ENCODE assay signal across 22 cellular contexts in the genomic region with DNA sequence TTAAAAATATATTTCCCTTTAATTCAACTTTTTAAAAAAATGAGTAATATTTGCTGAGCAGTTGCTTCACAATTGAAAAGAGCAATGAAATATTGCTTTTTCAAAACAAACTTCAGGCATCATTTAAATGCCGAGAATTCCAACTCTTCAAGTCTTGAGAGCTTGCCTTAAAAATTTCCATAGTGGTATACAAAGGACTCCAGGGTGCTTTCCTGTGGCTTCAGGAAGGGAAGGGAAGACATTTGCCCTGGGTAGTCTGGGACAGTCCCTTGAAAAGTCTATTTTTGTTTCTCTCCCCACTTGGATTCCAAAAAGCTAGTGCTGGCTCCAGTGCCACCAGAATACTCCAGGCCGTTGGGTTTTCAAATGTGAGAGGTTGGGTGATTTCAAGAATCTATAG.
DNase-seq lines count a peak whose midpoint lies in the region; ATAC-seq and TF ChIP-seq lines count a peak whose summit lies in the region.
"Had no signal": no experiment of that assay in that cellular context is flagged by ENCODE, and none has a peak within 500 bp of the region (broad histone marks: within the 10 kb centered on the region; RNA-seq: fewer than 3 reads in every experiment).

No MANE protein-coding gene starts in this region.

- no peak overlapping the region for H3K4me3 ChIP-seq in GM23338
- H3K4me3 ChIP-seq in SK-N-MC, result peak overlapping the region; percentile 45
- no peak overlapping the region for H3K4me3 ChIP-seq in neuronal stem cell (ENCODE audit: low read length in 2 of 2)
- no peak overlapping the region for H3K4me3 ChIP-seq in uterus

- H3K27ac ChIP-seq in GM23338 (ENCODE audit: low read depth) (peak overlapping the region; percentile 83), SK-N-MC (peak overlapping the region; percentile 55), neuronal stem cell (replicated peaks; ENCODE audit: low read length) (no peak overlapping the region), uterus (no peak overlapping the region)
- H3K27ac ChIP-seq: RWPE1 had no signal

- TF ChIP-seq POLR2A in uterus (IDR thresholded peaks at IDR 0.05), result no peak

- DNase-seq in GM23338 (ENCODE audit: low spot score), result peak; percentile 82
- peak; percentile 18 for DNase-seq in SK-N-MC (ENCODE audit: low read depth, low spot score)
- DNase-seq in iPS DF 19.7 (ENCODE audit: low read depth, low spot score), result peak; percentile 65
- DNase-seq in neuronal stem cell (ENCODE audit: low spot score), result no peak
- DNase-seq in uterus, result no peak
- DNase-seq: 8988T; Caco-2; CD4-positive, alpha-beta T cell; DMS153; GDM1; GOT3; KG1; MV-4-11; NCI-H1694 treated with DMSO at 0.1 percent for 48 hours; NCI-H510A treated with DMSO at 0.1 percent for 48 hours; NCI-H82; PC-3; SIG-M5 had no signal

- no peak overlapping the region for H2BK120ac ChIP-seq in neuronal stem cell (ENCODE audit: low read depth, low read length)

- no peak overlapping the region for H3K4ac ChIP-seq in neuronal stem cell (ENCODE audit: low read length)

- no peak overlapping the region for H3K23ac ChIP-seq in neuronal stem cell (ENCODE audit: low read depth, low read length, poor library complexity)

- TF ChIP-seq CTCF in GM23338 (conservative IDR thresholded peaks at IDR 0.05; ENCODE audit: low read depth in 2 of 2) (no peak), uterus (IDR thresholded peaks at IDR 0.05) (no peak)

- peak overlapping the region; percentile 54 for H3K4me2 ChIP-seq in GM23338
- H3K4me2 ChIP-seq in neuronal stem cell (ENCODE audit: insufficient read depth, low read length, poor library complexity, severe bottlenecking), result no peak overlapping the region

- H3K4me3 Mint-ChIP-seq in GM23338, result peak overlapping the region; percentile 29; the same call in 2 of the 3 replicates
- H3K4me3 Mint-ChIP-seq: CD4-positive, alpha-beta T cell had no signal

- no peak overlapping the region for H2BK15ac ChIP-seq in neuronal stem cell (ENCODE audit: low read length)

- no peak overlapping the region for H3K18ac ChIP-seq in neuronal stem cell (ENCODE audit: low read length)

- no peaks in the 10 kb centered on the region for H3K36me3 ChIP-seq in GM23338 (ENCODE audit: insufficient read depth)
- no peaks in the 10 kb centered on the region for H3K36me3 ChIP-seq in SK-N-MC (ENCODE audit: insufficient read depth, low read length)
- peaks cover 0 to 25% of the 10 kb centered on the region in 2 donors for H3K36me3 ChIP-seq in neuronal stem cell (replicated peaks in 1 of 2; ENCODE audit: control insufficient read depth in 2 of 2, insufficient read depth in 2 of 2, low read length in 2 of 2)
- no peaks in the 10 kb centered on the region for H3K36me3 ChIP-seq in uterus

- H3K9ac ChIP-seq in SK-N-MC (ENCODE audit: insufficient read length), result peak overlapping the region; percentile 3
- no peak overlapping the region for H3K9ac ChIP-seq in neuronal stem cell (ENCODE audit: low read depth, low read length, poor library complexity)

- peaks cover 39% of the 10 kb centered on the region for H3K4me1 ChIP-seq in GM23338 (ENCODE audit: insufficient read depth)
- H3K4me1 ChIP-seq in neuronal stem cell (ENCODE audit: control insufficient read depth in 2 of 2, insufficient read depth in 1 of 2, low read depth in 1 of 2, low read length in 2 of 2), result peaks cover 0 to 7% of the 10 kb centered on the region in 2 donors
- no peaks in the 10 kb centered on the region for H3K4me1 ChIP-seq in uterus
- H3K4me1 ChIP-seq: Caco-2 had no signal

- H3K9me2 ChIP-seq in GM23338 (ENCODE audit: insufficient read depth), result no peaks in the 10 kb centered on the region

- no peaks in the 10 kb centered on the region for H3K27me3 ChIP-seq in GM23338 (ENCODE audit: insufficient read depth)
- no peaks in the 10 kb centered on the region for H3K27me3 ChIP-seq in neuronal stem cell (ENCODE audit: control insufficient read depth in 3 of 3, insufficient read depth in 3 of 3, low read depth in 1 of 3, low read length in 3 of 3)
- H3K27me3 ChIP-seq in uterus, result no peaks in the 10 kb centered on the region

- no peaks in the 10 kb centered on the region for H3K9me3 Mint-ChIP-seq in GM23338
- H3K9me3 Mint-ChIP-seq: CD4-positive, alpha-beta T cell had no signal

- no peak overlapping the region for H3K14ac ChIP-seq in neuronal stem cell (ENCODE audit: low read length)

- no peaks in the 10 kb centered on the region for H3K79me2 ChIP-seq in GM23338 (replicated peaks; ENCODE audit: insufficient read depth)

- peaks cover 23% of the 10 kb centered on the region; the same call in 2 of the 3 replicates for H3K36me3 Mint-ChIP-seq in GM23338 (ENCODE audit: low read depth)

- H4K91ac ChIP-seq in neuronal stem cell (ENCODE audit: low read depth, low read length, poor library complexity), result no peak overlapping the region

- no peak overlapping the region for H2AK5ac ChIP-seq in neuronal stem cell (ENCODE audit: low read depth, low read length)

- peak; percentile 91 for ATAC-seq in GM23338
- no peak for ATAC-seq in HG03521 (IDR thresholded peaks at IDR 0.05; ENCODE audit: unreplicated experiment)
- ATAC-seq in GM18907 (IDR thresholded peaks at IDR 0.05; ENCODE audit: unreplicated experiment), result no peak
- no peak for ATAC-seq in HG03469 (IDR thresholded peaks at IDR 0.05; ENCODE audit: unreplicated experiment)
- ATAC-seq: PC-3 had no signal

- H2AFZ ChIP-seq in GM23338 (no peak overlapping the region), neuronal stem cell (ENCODE audit: low read length) (peak overlapping the region; percentile 5)

- no peaks in the 10 kb centered on the region for H3K79me1 ChIP-seq in neuronal stem cell (ENCODE audit: low read depth, low read length)

- intact Hi-C loops in uterus (cut with DNase I; ENCODE audit: low total_unique reads), result no loop called here

- H2BK12ac ChIP-seq in neuronal stem cell (ENCODE audit: low read length), result no peak overlapping the region

- no peaks in the 10 kb centered on the region for H4K20me1 ChIP-seq in GM23338 (replicated peaks; ENCODE audit: insufficient read depth)

- no peak overlapping the region for H2BK5ac ChIP-seq in neuronal stem cell (ENCODE audit: low read length)

- H3F3A ChIP-seq in GM23338 (replicated peaks; ENCODE audit: low read depth), result no peaks in the 10 kb centered on the region

- no peaks in the 10 kb centered on the region for H3K27me3 Mint-ChIP-seq in GM23338 (ENCODE audit: insufficient read depth, low read depth, poor library complexity)
- H3K27me3 Mint-ChIP-seq: CD4-positive, alpha-beta T cell had no signal

- H3K4me1 Mint-ChIP-seq in GM23338, result peaks cover 52% of the 10 kb centered on the region

- H4K8ac ChIP-seq in neuronal stem cell (ENCODE audit: low read depth, low read length), result no peak overlapping the region

- no peaks in the 10 kb centered on the region for H3K9me3 ChIP-seq in SK-N-MC (ENCODE audit: low read depth, low read length)
- H3K9me3 ChIP-seq in neuronal stem cell (replicated peaks in 1 of 2; ENCODE audit: control insufficient read depth in 2 of 2, insufficient read depth in 1 of 2, low read depth in 1 of 2, low read length in 2 of 2), result no peaks in the 10 kb centered on the region
- no peaks in the 10 kb centered on the region for H3K9me3 ChIP-seq in uterus
- H3K9me3 ChIP-seq: Caco-2 had no signal

- no CpG with 5 or more reads among the region's 2 CpGs for WGBS in neuronal stem cell (ENCODE audit: extremely low coverage in 2 of 2, insufficient read length in 2 of 2, insufficient replicate concordance in 1 of 2), 2 donors

- H3K27ac Mint-ChIP-seq in GM23338, result peak overlapping the region; percentile 97
- H3K27ac Mint-ChIP-seq: CD4-positive, alpha-beta T cell had no signal

TF ChIP-seq in GM23338, 12 proteins besides CTCF, POLR2A, EP300 and RAD21 (continues in another document):
- no peak for TF ChIP-seq CREB1 (CRISPR knock-in tag; IDR thresholded peaks at IDR 0.05; ENCODE audit: low read depth)
- no peak for TF ChIP-seq NANOG (IDR thresholded peaks at IDR 0.05; ENCODE audit: borderline replicate concordance)

Comparison
In these comparisons a context has a peak if more than half of its experiments do, and no peak if none do; other contexts are left out.
1. DNase-seq: peak in GM23338 (single experiment), SK-N-MC (single experiment) and iPS DF 19.7 (single experiment); none in neuronal stem cell (single experiment) and uterus (0 of 2).
2. H3K27ac ChIP-seq: peak in GM23338 (single experiment) and SK-N-MC (single experiment); none in neuronal stem cell (single experiment) and uterus (0 of 2).